Comparison of ENCODE assay signal across 30 cellular contexts in the genomic region with DNA sequence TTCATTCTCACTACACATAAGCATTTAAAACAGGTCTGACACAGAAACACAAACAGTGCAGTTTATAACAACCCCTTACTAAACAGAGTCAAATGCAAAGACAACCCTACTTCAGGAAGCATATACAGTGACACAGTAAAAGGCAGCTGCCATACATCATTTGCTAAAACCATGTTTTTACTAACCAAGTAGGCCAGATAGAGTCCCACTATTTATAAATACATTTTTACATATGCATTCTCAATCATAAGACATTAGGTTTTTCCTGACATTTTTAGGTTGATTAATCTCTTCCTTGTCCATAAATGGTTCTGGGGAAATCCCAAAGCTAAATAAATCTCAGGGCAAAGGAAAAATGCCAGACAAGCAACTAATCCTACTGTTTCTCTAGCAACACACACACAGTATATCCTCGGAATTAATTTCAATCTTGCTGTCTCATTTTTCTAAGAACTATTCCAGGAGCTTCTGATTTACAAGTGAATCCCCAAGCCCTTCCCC. TPM values are rescaled to one million over a fixed set of nuclear protein-coding genes. Genes with fewer than 3 reads are reported as not detected.
A peak's percentile ranks its signal among the peaks of the same experiment; 100 is the strongest.
DNase-seq lines count a peak whose midpoint lies in the region; ATAC-seq, FAIRE-seq and TF ChIP-seq lines count a peak whose summit lies in the region.
"Had no signal": no experiment of that assay in that cellular context is flagged by ENCODE, and none has a peak within 500 bp of the region (broad histone marks: within the 10 kb centered on the region; RNA-seq: fewer than 3 reads in every experiment).

No MANE protein-coding gene starts in this region.

- intact Hi-C loops in K562 (cut with micrococcal nuclease), result no loop called here

- H3K27ac ChIP-seq in SK-N-SH (ENCODE audit: low read depth in 2 of 2, low read length in 1 of 2), result peak overlapping the region in 1 of 2 experiments; percentile 54; a peak in 2 of 4 replicates
- no peak overlapping the region for H3K27ac ChIP-seq in K562 (ENCODE audit: extremely low read depth, low read depth, low read length)
- peak overlapping the region; percentile 1 for H3K27ac ChIP-seq in hepatocyte
- H3K27ac ChIP-seq: 22Rv1, neural progenitor cell, psoas muscle, upper lobe of right lung had no signal

- no peak for DNase-seq in SK-N-SH
- DNase-seq in K562 (ENCODE audit: extremely low read depth in 1 of 4, low spot score in 3 of 4), result no peak
- no peak for DNase-seq in hepatocyte (ENCODE audit: low spot score)
- DNase-seq in stromal cell of bone marrow (ENCODE audit: low read depth), result peak; percentile 45
- DNase-seq in stimulated activated naive CD4-positive, alpha-beta T cell treated with Interleukin-2 at 50 U/mL for 16 hours (lab: John Stamatoyannopoulos, UW), result no peak
- DNase-seq in NCI-H1105 treated with DMSO at 0.1 percent for 48 hours (lab: John Stamatoyannopoulos, UW), result no peak
- DNase-seq in NCI-H187 treated with DMSO at 0.1 percent for 48 hours (lab: John Stamatoyannopoulos, UW), result no peak
- DNase-seq: activated CD4-positive, alpha-beta T cell treated with anti-CD3 and anti-CD28 coated beads for 48 hours; activated CD8-positive, alpha-beta memory T cell treated with anti-CD3 and anti-CD28 coated beads, Interleukin-2, amount 50 U/mL, for 48 hours; activated gamma-delta T cell; amniotic stem cell; Calu3; caudate nucleus; dorsolateral prefrontal cortex; glutamatergic neuron; GOT3; left ventricle myocardium superior; NCI-H1694 treated with DMSO at 0.1 percent for 48 hours; NCI-H748 treated with DMSO at 0.1 percent for 48 hours; OCI-M1; psoas muscle; small intestine; stimulated activated CD4-positive, alpha-beta T cell treated with anti-CD3 and anti-CD28 coated beads, Interleukin-4, amount 100 ng/mL, for 1 hour; T-helper 1 cell; upper lobe of right lung had no signal

- POLR2A ChIA-PET in SK-N-SH (lab: Yijun Ruan, JAX) (interaction anchor here (1.4 kb wide), 1 partner anchor 39 kb away, joined by 3 read pairs; a partner anchor contains a TSS), K562 (lab: Yijun Ruan, JAX) (interaction anchor here (0.9 to 1.3 kb wide), 3 partner anchors 10 to 16 kb away, joined by 4 read pairs; no protein-coding TSS in a partner anchor)

- ATAC-seq in SK-N-SH treated with all-trans-retinoic acid at 6 μM for 48 hours (peak; percentile 46), K562 (no peak)
- ATAC-seq: left ventricle myocardium superior, psoas muscle, Right ventricle myocardium inferior, upper lobe of right lung had no signal

- 31% methylated on average over 1 of the region's 1 CpG for WGBS in SK-N-SH (ENCODE audit: low lambda C conversion rate)
- 47% methylated on average over 1 of the region's 1 CpG for WGBS in K562 (ENCODE audit: insufficient coverage, low coverage, missing lambda C conversion rate)
- 57% methylated on average over 1 of the region's 1 CpG for WGBS in hepatocyte (ENCODE audit: low lambda C conversion rate, missing lambda C conversion rate)

- no peak overlapping the region for H3K4me3 ChIP-seq in SK-N-SH (ENCODE audit: low read depth in 2 of 2, low read length in 1 of 2)
- H3K4me3 ChIP-seq in K562, result no peak overlapping the region
- H3K4me3 ChIP-seq in hepatocyte, result no peak overlapping the region
- H3K4me3 ChIP-seq: BLaER1 treated with 17β-estradiol and CSF1 and Interleukin-3, amounts not matched to agents 10 nM and 100 nM; dorsolateral prefrontal cortex; neural progenitor cell; psoas muscle; upper lobe of right lung had no signal

- H3K9me3 ChIP-seq in SK-N-SH, result no peaks in the 10 kb centered on the region
- H3K9me3 ChIP-seq in K562 (replicated peaks; ENCODE audit: control insufficient read depth, insufficient read depth, low read depth, low read length), result no peaks in the 10 kb centered on the region
- H3K9me3 ChIP-seq in hepatocyte (ENCODE audit: low read depth), result no peaks in the 10 kb centered on the region
- H3K9me3 ChIP-seq: BLaER1 treated with 17β-estradiol and CSF1 and Interleukin-3, amounts not matched to agents 10 nM and 100 nM; psoas muscle; upper lobe of right lung had no signal

- TF ChIP-seq EP300 in SK-N-SH (IDR thresholded peaks at IDR 0.05; ENCODE audit: borderline replicate concordance in 1 of 2, low read depth in 1 of 2, low read length in 1 of 2), result no peak
- TF ChIP-seq EP300 in K562 (IDR thresholded peaks at IDR 0.05; ENCODE audit: low read length), result no peak

- H3F3A ChIP-seq in SK-N-SH (replicated peaks; ENCODE audit: insufficient read depth), result no peaks in the 10 kb centered on the region

- FAIRE-seq in K562 (lab: Jason Lieb, UNC), result no peak
- FAIRE-seq: small intestine had no signal

- H3K4me2 ChIP-seq in SK-N-SH (no peak overlapping the region), K562 (ENCODE audit: insufficient read depth, low read length) (no peak overlapping the region), hepatocyte (no peak overlapping the region)
- H3K4me2 ChIP-seq: neural progenitor cell had no signal

- no peak for TF ChIP-seq POLR2A in K562 (conservative IDR thresholded peaks at IDR 0.05)

- H3K9me1 ChIP-seq in K562 (ENCODE audit: control insufficient read depth, insufficient read depth, low read length), result no peaks in the 10 kb centered on the region

- H3K4me1 ChIP-seq in SK-N-SH (ENCODE audit: control insufficient read depth in 1 of 2, insufficient read depth in 2 of 2, low read depth in 1 of 2, low read length in 1 of 2) (peaks cover 0 to 13% of the 10 kb centered on the region in 2 experiments; a peak in 1 of 4 replicates), K562 (replicated peaks in 1 of 2; ENCODE audit: control insufficient read depth in 2 of 2, insufficient read depth in 2 of 2, low read length in 2 of 2) (no peaks in the 10 kb centered on the region), hepatocyte (ENCODE audit: insufficient read depth) (peaks cover 5% of the 10 kb centered on the region)
- H3K4me1 ChIP-seq: neural progenitor cell, psoas muscle, upper lobe of right lung had no signal

- TF ChIP-seq RAD21 in SK-N-SH (IDR thresholded peaks at IDR 0.05; ENCODE audit: low read length) (no peak), K562 (CRISPR knock-in tag; conservative IDR thresholded peaks at IDR 0.05 in 1 of 2, IDR thresholded peaks at IDR 0.05 in 1 of 2) (no peak)

- H3K9ac ChIP-seq in SK-N-SH, result no peak overlapping the region
- no peak overlapping the region for H3K9ac ChIP-seq in K562 (ENCODE audit: insufficient read depth in 1 of 2, low read depth in 2 of 2, low read length in 2 of 2)
- H3K9ac ChIP-seq: neural progenitor cell had no signal

- H3K36me3 ChIP-seq in SK-N-SH (replicated peaks in 1 of 2; ENCODE audit: control insufficient read depth in 1 of 2, insufficient read depth in 2 of 2, low read length in 1 of 2) (peaks cover 32 to 54% of the 10 kb centered on the region in 2 experiments), K562 (ENCODE audit: control insufficient read depth, insufficient read depth, low read length) (peaks cover 82% of the 10 kb centered on the region), hepatocyte (replicated peaks; ENCODE audit: insufficient read depth, low read depth) (no peaks in the 10 kb centered on the region)

- H3K9me2 ChIP-seq in SK-N-SH, result no peaks in the 10 kb centered on the region
- no peaks in the 10 kb centered on the region for H3K9me2 ChIP-seq in hepatocyte (replicated peaks; ENCODE audit: insufficient read depth)

- H4K20me1 ChIP-seq in SK-N-SH (ENCODE audit: insufficient read depth), result no peaks in the 10 kb centered on the region
- H4K20me1 ChIP-seq in K562 (replicated peaks; ENCODE audit: control insufficient read depth, insufficient read depth, low read length), result no peaks in the 10 kb centered on the region
- no peaks in the 10 kb centered on the region for H4K20me1 ChIP-seq in hepatocyte (ENCODE audit: insufficient read depth, poor library complexity, severe bottlenecking)

- H3K27me3 ChIP-seq in SK-N-SH (ENCODE audit: insufficient read depth) (no peaks in the 10 kb centered on the region), K562 (ENCODE audit: control insufficient read depth in 2 of 2, insufficient read depth in 2 of 2, low read length in 2 of 2) (no peaks in the 10 kb centered on the region), hepatocyte (no peaks in the 10 kb centered on the region)
- H3K27me3 ChIP-seq: BLaER1 treated with 17β-estradiol and CSF1 and Interleukin-3, amounts not matched to agents 10 nM and 100 nM; dorsolateral prefrontal cortex; neural progenitor cell; upper lobe of right lung had no signal

- BruUV-seq in K562 (replicated peaks; lab: Mats Ljungman, UMichigan), result no TSS peak

- TF ChIP-seq CTCF in SK-N-SH (IDR thresholded peaks at IDR 0.05), result no peak
- no peak for TF ChIP-seq CTCF in K562 (IDR thresholded peaks at IDR 0.05 in 2 of 3, conservative IDR thresholded peaks at IDR 0.05 in 1 of 3; ENCODE audit: insufficient read depth in 2 of 3, low read depth in 1 of 3, low read length in 3 of 3)
- TF ChIP-seq CTCF in hepatocyte (IDR thresholded peaks at IDR 0.05; ENCODE audit: poor library complexity), result no peak

- no peak overlapping the region for H2AFZ ChIP-seq in SK-N-SH (ENCODE audit: low read depth)
- H2AFZ ChIP-seq in K562 (ENCODE audit: low read depth, low read length), result no peak overlapping the region
- H2AFZ ChIP-seq in hepatocyte, result no peak overlapping the region
- H2AFZ ChIP-seq: neural progenitor cell had no signal

- CTCF ChIA-PET in SK-N-SH (lab: Yijun Ruan, JAX) (interaction anchor here (1.1 to 1.4 kb wide), 3 partner anchors 62 to 98 kb away, joined by 3 to 4 read pairs (median 4); a partner anchor contains a TSS), K562 (lab: Yijun Ruan, JAX; ENCODE audit: low intra/inter-chr PET ratio) (no interaction called here)

- no peaks in the 10 kb centered on the region for H3K79me2 ChIP-seq in SK-N-SH (ENCODE audit: insufficient read depth)
- no peaks in the 10 kb centered on the region for H3K79me2 ChIP-seq in K562 (ENCODE audit: control insufficient read depth, insufficient read depth, low read length)
- H3K79me2 ChIP-seq in hepatocyte, result no peaks in the 10 kb centered on the region

- in situ Hi-C loops in K562 (cut with MboI), result no loop called here

RNA-seq across cellular contexts. Expression of a gene that starts 39.0 kb away (rescaled TPM):
- 9.3 and 12.3 TPM in 2 replicates for polyA plus RNA-seq in SK-N-SH (2012; rRNA removed)
- polyA plus RNA-seq in SK-N-SH (2012; cell fraction: cytosol; rRNA removed), result 4.5 and 6.0 TPM in 2 replicates
- 8.1 and 10.9 TPM in 2 replicates for polyA plus RNA-seq in SK-N-SH (2012; cell fraction: nucleus; rRNA removed)
- total RNA-seq in K562 (2011; cell fraction: chromatin; rRNA removed; ENCODE audit: low replicate concordance), result 6.0 and 19.1 TPM in 2 replicates
- total RNA-seq in K562 (2011; cell fraction: nucleolus; rRNA removed), result 22.9 and 29.7 TPM in 2 replicates
- 12.4 and 15.8 TPM in 2 replicates for total RNA-seq in K562 (2011; cell fraction: nucleoplasm; rRNA removed)
- total RNA-seq in K562 (2014; rRNA removed), result 33.2 and 36.8 TPM in 2 replicates
- 6.3 and 7.5 TPM in 2 replicates for total RNA-seq in K562 (2014; rRNA removed; fragmentation: Illumina TruSeq; extraction: Trizol)
- 0.19 and 0.47 TPM in 2 replicates for total RNA-seq in K562 (2015; rRNA removed; fragmentation: Illumina TruSeq; extraction: Trizol)
- 29.6 and 33.3 TPM in 2 replicates for total RNA-seq in K562 (2021)
- polyA plus RNA-seq in K562 (2011; rRNA removed), result 7.1 and 16.0 TPM in 2 replicates
- 20.6 and 22.9 TPM in 2 replicates for polyA plus RNA-seq in K562 (2011; cell fraction: cytosol; rRNA removed)
- polyA plus RNA-seq in K562 (2011; cell fraction: nucleus; rRNA removed), result 10.7 and 11.2 TPM in 2 replicates
- 2.9 and 41.9 TPM in 2 replicates for polyA plus RNA-seq in K562 (2012)
- polyA plus RNA-seq in K562 (2014; fragmentation: Illumina TruSeq; extraction: Trizol), result 15.1 and 32.3 TPM in 2 replicates
- polyA plus RNA-seq in K562 (2014; fragmentation: Nextera tagmentation; extraction: Ambion mirVana), result 1 to 10 TPM; 2.5 to 4.4 TPM
- 33.6 and 39.0 TPM in 2 replicates for polyA plus RNA-seq in K562 (2014; rRNA removed)
- polyA minus RNA-seq in K562 (2011; rRNA and poly(A)+ RNA removed), result 3.5 and 5.5 TPM in 2 replicates
- polyA minus RNA-seq in K562 (2011; cell fraction: cytosol; rRNA and poly(A)+ RNA removed), result 4.1 and 13.5 TPM in 2 replicates
- 5.0 and 7.7 TPM in 2 replicates for polyA minus RNA-seq in K562 (2011; cell fraction: nucleus; rRNA and poly(A)+ RNA removed)
- total RNA-seq in hepatocyte, result 22.1 and 26.8 TPM in 2 replicates
- 15.6 and 16.2 TPM in 2 replicates for polyA plus RNA-seq in hepatocyte
